Comparison of ENCODE assay signal across 1 cellular context in genomic region chr14:45679852-45680251, GRCh38.
TF ChIP-seq lines count a peak whose summit lies in the region.

No MANE protein-coding gene starts in this region.

TF ChIP-seq in HepG2, 621 proteins besides CTCF, POLR2A, EP300 and RAD21 (continued from another document):
- TF ChIP-seq ZBTB4 (CRISPR knock-in tag; IDR thresholded peaks at IDR 0.05; ENCODE audit: borderline replicate concordance), result no peak
- TF ChIP-seq ZMYM4 (CRISPR knock-in tag; IDR thresholded peaks at IDR 0.05), result no peak
- no peak for TF ChIP-seq JUN (CRISPR knock-in tag; IDR thresholded peaks at IDR 0.05)
- TF ChIP-seq EHMT2 (IDR thresholded peaks at IDR 0.05; ENCODE audit: borderline replicate concordance, low read depth, low read length), result no peak
- no peak for TF ChIP-seq ZNF362 (CRISPR knock-in tag; IDR thresholded peaks at IDR 0.05; ENCODE audit: borderline replicate concordance)
